Comparison of ENCODE assay signal across 8 cellular contexts in genomic region chr11:73661035-73661628, GRCh38. TPM values are rescaled to one million over a fixed set of nuclear protein-coding genes. Genes with fewer than 3 reads are reported as not detected.
DNase-seq lines count a peak whose midpoint lies in the region; ATAC-seq and TF ChIP-seq lines count a peak whose summit lies in the region.

No MANE protein-coding gene starts in this region.

- no peak overlapping the region for H3K27ac ChIP-seq in body of pancreas
- no peak overlapping the region for H3K27ac ChIP-seq in iPS DF 6.9 (ENCODE audit: low read length)
- H3K27ac ChIP-seq in gastrocnemius medialis: no peak overlapping the region

- TF ChIP-seq CTCF in body of pancreas (IDR thresholded peaks at IDR 0.05) (peak; percentile 77 to 98 (median 94)), gastrocnemius medialis (IDR thresholded peaks at IDR 0.05 in 4 of 5, conservative IDR thresholded peaks at IDR 0.05 in 1 of 5) (peak; percentile 96 to 99 (median 98))

- WGBS in body of pancreas, 2 donors: 24 to 57% methylated on average over 9 to 38 of the region's 40 CpGs
- no CpG with 5 or more reads among the region's 40 CpGs for WGBS in iPS DF 6.9 (ENCODE audit: insufficient coverage, insufficient read length)

- TF ChIP-seq POLR2A in body of pancreas (IDR thresholded peaks at IDR 0.05) (no peak), gastrocnemius medialis (IDR thresholded peaks at IDR 0.05) (no peak)

- ATAC-seq in body of pancreas (peak; percentile 93), gastrocnemius medialis (peak; percentile 90 to 91)

- H3K36me3 ChIP-seq in HAP-1 (replicated peaks): no peaks in the 10 kb centered on the region
- H3K36me3 ChIP-seq in body of pancreas (replicated peaks in 1 of 2; ENCODE audit: insufficient read depth in 1 of 2, low read depth in 2 of 2): no peaks in the 10 kb centered on the region
- no peaks in the 10 kb centered on the region for H3K36me3 ChIP-seq in iPS DF 6.9 (ENCODE audit: control insufficient read depth, insufficient read depth, low read length)
- no peaks in the 10 kb centered on the region for H3K36me3 ChIP-seq in gastrocnemius medialis

- H3K9me3 ChIP-seq in HAP-1 (no peaks in the 10 kb centered on the region), body of pancreas (no peaks in the 10 kb centered on the region), iPS DF 6.9 (ENCODE audit: control insufficient read depth, insufficient read depth, low read length) (no peaks in the 10 kb centered on the region), gastrocnemius medialis (no peaks in the 10 kb centered on the region)

- H3K4me3 ChIP-seq in HAP-1: peak overlapping the region; percentile 6; the same call in 1 of the 2 replicates
- H3K4me3 ChIP-seq in body of pancreas: no peak overlapping the region
- peak overlapping the region; percentile 15; the same call in 1 of the 2 replicates for H3K4me3 ChIP-seq in iPS DF 6.9 (ENCODE audit: low read length)
- peak overlapping the region; percentile 28 to 49 (median 40) for H3K4me3 ChIP-seq in gastrocnemius medialis

- H3K4me1 ChIP-seq in HAP-1 (no peaks in the 10 kb centered on the region; the same call in 1 of the 2 replicates), body of pancreas (peaks cover 7% of the 10 kb centered on the region), iPS DF 6.9 (ENCODE audit: control insufficient read depth, insufficient read depth, low read length) (no peaks in the 10 kb centered on the region), gastrocnemius medialis (peaks cover 12 to 27% of the 10 kb centered on the region in 2 donors)

- in situ Hi-C loops in HAP-1 (cut with MboI; ENCODE audit: low sequenced_read_pairs) (no loop called here), gastrocnemius medialis (cut with MboI; ENCODE audit: low sequenced_read_pairs in 4 of 4) (loop anchor here in 3 of 4 donors (5.0 to 10.0 kb wide), 3 partner anchors 254 to 309 kb away; no protein-coding TSS in a partner anchor)

- intact Hi-C loops in body of pancreas (cut with DNase I) (loop anchor here (5.0 kb wide), 1 partner anchor 34 kb away; no protein-coding TSS in a partner anchor), gastrocnemius medialis (cut with DNase I; ENCODE audit: low total_unique reads) (loop anchor here (1.0 to 5.0 kb wide), 4 partner anchors 36 to 354 kb away; no protein-coding TSS in a partner anchor)

- no peaks in the 10 kb centered on the region for H3K27me3 ChIP-seq in HAP-1 (ENCODE audit: low read depth)
- H3K27me3 ChIP-seq in body of pancreas: no peaks in the 10 kb centered on the region
- no peaks in the 10 kb centered on the region; the same call in 1 of the 2 replicates for H3K27me3 ChIP-seq in iPS DF 6.9 (ENCODE audit: control insufficient read depth, insufficient read depth, low read length)
- no peaks in the 10 kb centered on the region for H3K27me3 ChIP-seq in gastrocnemius medialis

- peak; percentile 38 for DNase-seq in DMS 273 treated with DMSO at 0.1 percent for 48 hours (lab: John Stamatoyannopoulos, UW)
- peak; percentile 79 to 95 for DNase-seq in HAP-1 (ENCODE audit: low spot score in 2 of 2)
- peak; percentile 30 for DNase-seq in NCI-H187 treated with DMSO at 0.1 percent for 48 hours (lab: John Stamatoyannopoulos, UW)
- peak; percentile 89 for DNase-seq in UCSD-AML1 (lab: John Stamatoyannopoulos, UW; ENCODE audit: unreplicated experiment)
- peak; percentile 86 to 88 (median 87) for DNase-seq in body of pancreas
- peak; percentile 91 for DNase-seq in iPS DF 6.9 (ENCODE audit: low read depth, low spot score)
- peak; percentile 72 to 78 for DNase-seq in gastrocnemius medialis
- no peak for DNase-seq in NCI-H2196 (lab: John Stamatoyannopoulos, UW; ENCODE audit: unreplicated experiment)

RNA-seq across cellular contexts. Expression of gene PLEKHB1, which starts 14.8 kb away (rescaled TPM):
- 10 to 100 TPM; 22.4 to 42.5 TPM for total RNA-seq in body of pancreas
- 10 to 100 TPM in 1 of 4 donors, 1 to 10 TPM in 3; 4.2 to 10.4 (median 5.3) TPM for total RNA-seq in gastrocnemius medialis

Comparison
In these comparisons a context has a peak if more than half of its experiments do, and no peak if none do; other contexts are left out.
1. H3K4me3 ChIP-seq: peak in HAP-1 (single experiment), iPS DF 6.9 (single experiment) and gastrocnemius medialis (4 of 4); none in body of pancreas (0 of 2).